8 cellular contexts compared by ENCODE assay signal in genomic region chr7:139118803-139119485, GRCh38. TPM values are rescaled to one million over a fixed set of nuclear protein-coding genes. Genes with fewer than 3 reads are reported as not detected.
A peak's percentile ranks its signal among the peaks of the same experiment; 100 is the strongest.
DNase-seq lines count a peak whose midpoint lies in the region; ATAC-seq, FAIRE-seq and TF ChIP-seq lines count a peak whose summit lies in the region.

No MANE protein-coding gene starts in this region.

- FAIRE-seq in HTR-8/SVneo (lab: Jason Lieb, UNC) = no peak

- peak; percentile 79 for ATAC-seq in GM21526 (IDR thresholded peaks at IDR 0.05; ENCODE audit: low FRiP score, unreplicated experiment)
- ATAC-seq in HG03575 (IDR thresholded peaks at IDR 0.05; ENCODE audit: extremely low read depth, insufficient number of reproducible peaks, low FRiP score, unreplicated experiment) = peak; percentile 57
- peak; percentile 60 to 77 (median 75) for ATAC-seq in natural killer cell

- peaks cover 32% of the 10 kb centered on the region for H3K4me1 Mint-ChIP-seq in activated CD4-positive, alpha-beta memory T cell treated with anti-CD3 and anti-CD28 coated beads, Interleukin-2, amount 10 ng/mL, durations not matched to agents 7 days and 5 days
- H3K4me1 Mint-ChIP-seq in natural killer cell = peaks cover 6 to 14% of the 10 kb centered on the region in 2 donors

- peak; percentile 68 for DNase-seq in GM13976 (ENCODE audit: low spot score)
- peak; percentile 66 for DNase-seq in activated CD4-positive, alpha-beta memory T cell treated with anti-CD3 and anti-CD28 coated beads, Interleukin-2, amount 10 ng/mL, durations not matched to agents 7 days and 5 days
- DNase-seq in natural killer cell = no peak
- DNase-seq in NCI-H748 treated with DMSO at 0.1 percent for 48 hours (lab: John Stamatoyannopoulos, UW) = no peak
- DNase-seq in HTR-8/SVneo (ENCODE audit: insufficient read length, low spot score) = no peak
- DNase-seq in AG08395 (ENCODE audit: low spot score) = no peak

- peak overlapping the region; percentile 56 for H3K4me3 Mint-ChIP-seq in activated CD4-positive, alpha-beta memory T cell treated with anti-CD3 and anti-CD28 coated beads, Interleukin-2, amount 10 ng/mL, durations not matched to agents 7 days and 5 days
- H3K4me3 Mint-ChIP-seq in natural killer cell = no peak overlapping the region

- CTCF ChIA-PET in activated CD4-positive, alpha-beta memory T cell treated with anti-CD3 and anti-CD28 coated beads, Interleukin-2, amount 10 ng/mL, durations not matched to agents 7 days and 5 days (lab: Charles Lee) = interaction anchor here (0.5 to 1.3 kb wide), 8 partner anchors 9 to 240 kb away, joined by 3 to 7 read pairs (median 4); a partner anchor contains a TSS

- POLR2A ChIA-PET in activated CD4-positive, alpha-beta memory T cell treated with anti-CD3 and anti-CD28 coated beads, Interleukin-2, amount 10 ng/mL, durations not matched to agents 7 days and 5 days (lab: Charles Lee) = interaction anchor here (0.8 to 3.6 kb wide), 17 partner anchors 9 to 241 kb away, joined by 3 to 33 read pairs (median 4); partner anchors contain the start of gene LUC7L2

- no peaks in the 10 kb centered on the region for H3K9me3 Mint-ChIP-seq in activated CD4-positive, alpha-beta memory T cell treated with anti-CD3 and anti-CD28 coated beads, Interleukin-2, amount 10 ng/mL, durations not matched to agents 7 days and 5 days
- H3K9me3 Mint-ChIP-seq in natural killer cell = no peaks in the 10 kb centered on the region

- H3K36me3 Mint-ChIP-seq in activated CD4-positive, alpha-beta memory T cell treated with anti-CD3 and anti-CD28 coated beads, Interleukin-2, amount 10 ng/mL, durations not matched to agents 7 days and 5 days (ENCODE audit: low read depth) = no peaks in the 10 kb centered on the region
- H3K36me3 Mint-ChIP-seq in natural killer cell = no peaks in the 10 kb centered on the region

- intact Hi-C loops in natural killer cell (cut with micrococcal nuclease) = no loop called here

- peak overlapping the region; percentile 56 for H3K27ac Mint-ChIP-seq in activated CD4-positive, alpha-beta memory T cell treated with anti-CD3 and anti-CD28 coated beads, Interleukin-2, amount 10 ng/mL, durations not matched to agents 7 days and 5 days
- H3K27ac Mint-ChIP-seq in natural killer cell = peak overlapping the region; percentile 34 to 74

- TF ChIP-seq CTCF in GM13976 (IDR thresholded peaks at IDR 0.05; ENCODE audit: borderline replicate concordance, control extremely low read depth, extremely low read depth, insufficient read depth, missing control alignments) = no peak
- no peak for TF ChIP-seq CTCF in natural killer cell (IDR thresholded peaks at IDR 0.05)

- in situ Hi-C loops in GM13976 (cut with MboI; ENCODE audit: low sequenced_read_pairs, unreplicated experiment) = no loop called here

- H3K27me3 Mint-ChIP-seq in activated CD4-positive, alpha-beta memory T cell treated with anti-CD3 and anti-CD28 coated beads, Interleukin-2, amount 10 ng/mL, durations not matched to agents 7 days and 5 days = no peaks in the 10 kb centered on the region
- H3K27me3 Mint-ChIP-seq in natural killer cell (ENCODE audit: low read depth in 2 of 2) = no peaks in the 10 kb centered on the region

RNA-seq across cellular contexts. Expression of gene ZC3HAV1, which starts 9.4 kb away (rescaled TPM):
- total RNA-seq in activated CD4-positive, alpha-beta memory T cell treated with anti-CD3 and anti-CD28 coated beads, Interleukin-2, amount 10 ng/mL, durations not matched to agents 7 days and 5 days = 100 to 1,000 TPM; 129 to 133 TPM
- total RNA-seq in natural killer cell = 100 to 1,000 TPM; 129 to 153 (median 137) TPM

Comparison
In these comparisons a context has a peak if more than half of its experiments do, and no peak if none do; other contexts are left out.
1. DNase-seq: peak in GM13976 (single experiment) and activated CD4-positive, alpha-beta memory T cell treated with anti-CD3 and anti-CD28 coated beads, Interleukin-2, amount 10 ng/mL, durations not matched to agents 7 days and 5 days (single experiment); none in natural killer cell (single experiment), NCI-H748 treated with DMSO at 0.1 percent for 48 hours (single experiment), HTR-8/SVneo (single experiment) and AG08395 (single experiment).
2. Peak in every context shown above with its lines, with median percentiles within 50 percentile points of each other: ATAC-seq.